8 cellular contexts compared by ENCODE assay signal in the genomic region with DNA sequence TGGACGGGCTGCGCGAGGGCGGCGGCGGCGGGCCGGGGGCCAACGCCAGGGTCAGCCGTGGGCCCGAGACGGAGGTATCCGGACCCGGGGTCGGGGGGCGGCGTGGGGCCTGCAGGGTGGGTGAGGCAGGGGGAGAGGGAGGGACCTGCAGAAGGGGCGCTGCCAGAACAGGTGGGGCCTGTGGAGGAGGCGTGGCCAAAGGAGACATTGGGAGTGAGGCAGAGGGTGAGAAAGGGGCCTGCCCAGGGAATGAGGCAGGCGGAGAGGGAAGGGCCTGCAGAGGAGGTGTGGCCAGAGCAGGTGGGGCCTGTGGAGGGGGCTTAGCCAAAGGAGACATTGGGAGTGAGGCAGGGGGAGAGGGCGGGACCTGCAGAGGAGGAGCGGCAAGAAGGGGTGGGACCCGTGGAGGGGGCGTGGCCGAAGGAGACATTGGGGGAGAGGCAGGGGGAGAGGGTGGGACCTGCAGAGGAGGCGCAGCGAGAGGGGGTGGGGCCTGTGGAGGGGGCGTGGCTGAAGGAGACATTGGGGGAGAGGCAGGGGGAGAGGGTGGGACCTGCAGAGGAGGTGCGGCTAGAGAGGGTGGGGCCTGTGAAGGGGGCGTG. TPM values are rescaled to one million over a fixed set of nuclear protein-coding genes. Genes with fewer than 3 reads are reported as not detected.
DNase-seq lines count a peak whose midpoint lies in the region; ATAC-seq and TF ChIP-seq lines count a peak whose summit lies in the region.

No MANE protein-coding gene starts in this region.

- H3K9ac ChIP-seq in mesenchymal stem cell (ENCODE audit: low read length), result no peak overlapping the region

- peak overlapping the region; percentile 86 for H3K4me2 ChIP-seq in mesenchymal stem cell (ENCODE audit: low read length, poor library complexity, severe bottlenecking)

- no peak for ATAC-seq in GM19328 (IDR thresholded peaks at IDR 0.05; ENCODE audit: unreplicated experiment)

- H4K8ac ChIP-seq in mesenchymal stem cell (ENCODE audit: low read length), result peak overlapping the region; percentile 70

- H2BK15ac ChIP-seq in mesenchymal stem cell (ENCODE audit: low read depth, poor library complexity, severe bottlenecking), result no peak overlapping the region

- TF ChIP-seq EP300 in transverse colon (IDR thresholded peaks at IDR 0.05; ENCODE audit: low read depth), result no peak

- H3K4me3 Mint-ChIP-seq in CD14-positive monocyte, result peak overlapping the region; percentile 35 to 55
- peak overlapping the region; percentile 57 for H3K4me3 Mint-ChIP-seq in chondrocyte (ENCODE audit: unreplicated experiment)
- H3K4me3 Mint-ChIP-seq in endothelial cell (ENCODE audit: unreplicated experiment), result no peak overlapping the region

- no peak overlapping the region for H3K4ac ChIP-seq in mesenchymal stem cell (ENCODE audit: low read depth in 1 of 2, low read length in 2 of 2)

- no peak overlapping the region for H2BK120ac ChIP-seq in mesenchymal stem cell (ENCODE audit: low read depth, low read length)

- no peak for TF ChIP-seq POLR2A in transverse colon (IDR thresholded peaks at IDR 0.05)

- no peaks in the 10 kb centered on the region for H3K9me3 ChIP-seq in mesenchymal stem cell (ENCODE audit: control insufficient read depth, low read length)
- H3K9me3 ChIP-seq in transverse colon, result no peaks in the 10 kb centered on the region

- H3K36me3 Mint-ChIP-seq in CD14-positive monocyte, result peaks cover 3 to 8% of the 10 kb centered on the region in 2 donors
- H3K36me3 Mint-ChIP-seq in chondrocyte (ENCODE audit: low read depth), result no peaks in the 10 kb centered on the region
- H3K36me3 Mint-ChIP-seq in endothelial cell (ENCODE audit: low read depth, unreplicated experiment), result no peaks in the 10 kb centered on the region

- H3K79me1 ChIP-seq in mesenchymal stem cell (replicated peaks; ENCODE audit: low read length, poor library complexity, severe bottlenecking), result no peaks in the 10 kb centered on the region

- no peak overlapping the region for H2AK5ac ChIP-seq in mesenchymal stem cell (ENCODE audit: low read length, severe bottlenecking)

- H3K23ac ChIP-seq in mesenchymal stem cell (ENCODE audit: low read length in 2 of 2), result peak overlapping the region in 1 of 2 experiments; percentile 20

- H4K91ac ChIP-seq in mesenchymal stem cell (ENCODE audit: low read length), result no peak overlapping the region

- H3K4me3 ChIP-seq in mesenchymal stem cell (ENCODE audit: insufficient read depth in 1 of 2, low read depth in 1 of 2, low read length in 2 of 2), result peak overlapping the region; percentile 60 to 61
- H3K4me3 ChIP-seq in transverse colon, result peak overlapping the region in 3 of 4 donors; percentile 18 to 47 (median 42)

- no peak overlapping the region for H2BK5ac ChIP-seq in mesenchymal stem cell (ENCODE audit: low read depth, low read length, poor library complexity, severe bottlenecking)

- no peak for TF ChIP-seq CTCF in CD14-positive monocyte (IDR thresholded peaks at IDR 0.05)
- TF ChIP-seq CTCF in chondrocyte (IDR thresholded peaks at IDR 0.05), result no peak
- TF ChIP-seq CTCF in transverse colon (IDR thresholded peaks at IDR 0.05), result no peak
- TF ChIP-seq CTCF in endothelial cell (IDR thresholded peaks at IDR 0.05; ENCODE audit: unreplicated experiment), result no peak

- intact Hi-C loops in CD14-positive monocyte (cut with micrococcal nuclease), result loop anchor here (5.0 kb wide), 1 partner anchor 52 kb away; a partner anchor contains a TSS
- intact Hi-C loops in transverse colon (cut with DNase I; ENCODE audit: low total_unique reads), result loop anchor here (5.0 kb wide), 1 partner anchor 1408 kb away; a partner anchor contains a TSS

- no peak for DNase-seq in CD14-positive monocyte (ENCODE audit: low spot score)
- DNase-seq in HS-27A (ENCODE audit: low read depth), result peak; percentile 2
- DNase-seq in T-helper 9 cell, result peak; percentile 50
- DNase-seq in chondrocyte (ENCODE audit: low spot score), result no peak
- DNase-seq in mesenchymal stem cell, result peak; percentile 63
- DNase-seq in transverse colon, result peak; percentile 63
- DNase-seq in endothelial cell (ENCODE audit: low spot score), result no peak

- peak overlapping the region in 1 of 2 experiments; percentile 89 for H3K18ac ChIP-seq in mesenchymal stem cell (ENCODE audit: low read depth in 1 of 2, low read length in 2 of 2)

- peaks cover 3 to 39% (median 16%) of the 10 kb centered on the region in 7 donors for H3K9me3 Mint-ChIP-seq in CD14-positive monocyte
- no peaks in the 10 kb centered on the region for H3K9me3 Mint-ChIP-seq in chondrocyte (ENCODE audit: low read depth)
- H3K9me3 Mint-ChIP-seq in endothelial cell (ENCODE audit: unreplicated experiment), result no peaks in the 10 kb centered on the region

- H3K27me3 ChIP-seq in mesenchymal stem cell (ENCODE audit: control insufficient read depth in 1 of 2, insufficient read depth in 1 of 2, low read length in 2 of 2) (peaks cover 27 to 62% of the 10 kb centered on the region in 2 experiments), transverse colon (peaks cover 65% of the 10 kb centered on the region)

- no peak overlapping the region for H3K14ac ChIP-seq in mesenchymal stem cell (ENCODE audit: low read length in 2 of 2)

- H3K36me3 ChIP-seq in mesenchymal stem cell (ENCODE audit: control insufficient read depth in 1 of 2, insufficient read depth in 2 of 2, low read depth in 1 of 2, low read length in 2 of 2) (no peaks in the 10 kb centered on the region), transverse colon (no peaks in the 10 kb centered on the region)

- no peak overlapping the region for H3K27ac Mint-ChIP-seq in CD14-positive monocyte
- H3K27ac Mint-ChIP-seq in chondrocyte (ENCODE audit: unreplicated experiment), result peak overlapping the region; percentile 45
- no peak overlapping the region for H3K27ac Mint-ChIP-seq in endothelial cell (ENCODE audit: unreplicated experiment)

- peak overlapping the region in 1 of 2 experiments; percentile 60 for H2BK12ac ChIP-seq in mesenchymal stem cell (ENCODE audit: low read length in 2 of 2)

- H3K4me1 Mint-ChIP-seq in CD14-positive monocyte (peaks cover 35% of the 10 kb centered on the region), chondrocyte (ENCODE audit: low read depth) (peaks cover 29% of the 10 kb centered on the region), endothelial cell (ENCODE audit: unreplicated experiment) (no peaks in the 10 kb centered on the region)

- in situ Hi-C loops in transverse colon (cut with MboI; ENCODE audit: low pct_ligation_motif_present in 1 of 4, low pct_unique_long_range_greater_than_20kb in 1 of 4, low sequenced_read_pairs in 3 of 4), result no loop called here

- 14% methylated on average over 30 of the region's 30 CpGs for whole genome bisulfite sequencing in mesenchymal stem cell
- 30% methylated on average over 30 of the region's 30 CpGs; no CpG with 5 or more reads in 1 of the 2 donors for WGBS in transverse colon (ENCODE audit: low coverage in 1 of 2), 2 donors

- H3K27ac ChIP-seq in mesenchymal stem cell (ENCODE audit: low read length, poor library complexity, severe bottlenecking) (no peak overlapping the region), transverse colon (peak overlapping the region; percentile 28 to 82 (median 68))

- H3K27me3 Mint-ChIP-seq in CD14-positive monocyte (ENCODE audit: low read depth in 3 of 3) (peaks cover 66 to 81% (median 73%) of the 10 kb centered on the region in 3 donors), chondrocyte (ENCODE audit: low read depth) (peaks cover 17% of the 10 kb centered on the region), endothelial cell (ENCODE audit: unreplicated experiment) (peaks cover 23% of the 10 kb centered on the region)

- peak overlapping the region; percentile 87 for H2AFZ ChIP-seq in mesenchymal stem cell (ENCODE audit: low read depth, low read length)

- H3K4me1 ChIP-seq in mesenchymal stem cell (ENCODE audit: control insufficient read depth, insufficient read depth, low read depth, low read length) (peaks cover 53% of the 10 kb centered on the region), transverse colon (peaks cover 18 to 51% (median 45%) of the 10 kb centered on the region in 4 donors)

RNA-seq across cellular contexts. Expression of a gene that starts 4.2 kb away (rescaled TPM):
- polyA plus RNA-seq in CD14-positive monocyte, result not detected
- 0.22 to 0.80 TPM (median 0.38 TPM) in 3 replicates for total RNA-seq in chondrocyte
- 0.32 TPM for polyA plus RNA-seq in mesenchymal stem cell (2013, experiment 1 of 2)
- 0.25 TPM for polyA plus RNA-seq in mesenchymal stem cell (2013, experiment 2 of 2)
- under 1 TPM in 1 of 4 donors, not detected in 3; 0.16 TPM for total RNA-seq in transverse colon
- 0.23 TPM for total RNA-seq in endothelial cell (ENCODE audit: unreplicated experiment)

RNA-seq across cellular contexts. Expression of a gene that starts 18.3 kb away (rescaled TPM):
- not detected for polyA plus RNA-seq in CD14-positive monocyte
- total RNA-seq in chondrocyte, result 1.9 to 6.9 TPM (median 4.8 TPM) in 3 replicates
- 3.7 TPM for polyA plus RNA-seq in mesenchymal stem cell (2013, experiment 1 of 2)
- 4.0 TPM for polyA plus RNA-seq in mesenchymal stem cell (2013, experiment 2 of 2)
- total RNA-seq in transverse colon, result 1 to 10 TPM in 1 of 4 donors, under 1 TPM in 1, not detected in 2; 0.79 to 1.5 TPM
- total RNA-seq in endothelial cell (ENCODE audit: unreplicated experiment), result 0.08 TPM

RNA-seq across cellular contexts. Expression of a gene that starts 33.7 kb away (rescaled TPM):
- polyA plus RNA-seq in CD14-positive monocyte, result 1 to 10 TPM in 1 of 2 donors, under 1 TPM in 1; 0.92 to 1.5 TPM
- 24.4 to 27.5 TPM (median 25.7 TPM) in 3 replicates for total RNA-seq in chondrocyte
- 19.1 TPM for polyA plus RNA-seq in mesenchymal stem cell (2013, experiment 1 of 2)
- polyA plus RNA-seq in mesenchymal stem cell (2013, experiment 2 of 2), result 18.7 TPM
- 100 to 1,000 TPM in 1 of 4 donors, 10 to 100 TPM in 3; 11.9 to 125 (median 20.9) TPM for total RNA-seq in transverse colon
- total RNA-seq in endothelial cell (ENCODE audit: unreplicated experiment), result 31.1 TPM

RNA-seq across cellular contexts. Expression of a gene that starts 40.0 kb away (rescaled TPM):
- 1 to 10 TPM in 1 of 2 donors, under 1 TPM in 1; 0.76 to 1.3 TPM for polyA plus RNA-seq in CD14-positive monocyte
- 27.4 to 30.6 TPM (median 28.4 TPM) in 3 replicates for total RNA-seq in chondrocyte
- polyA plus RNA-seq in mesenchymal stem cell (2013, experiment 1 of 2), result 13.3 TPM
- 13.1 TPM for polyA plus RNA-seq in mesenchymal stem cell (2013, experiment 2 of 2)
- total RNA-seq in transverse colon, result 10 to 100 TPM in 3 of 4 donors, 1 to 10 TPM in 1; 8.5 to 65.8 (median 15.0) TPM
- total RNA-seq in endothelial cell (ENCODE audit: unreplicated experiment), result 20.4 TPM

RNA-seq across cellular contexts. Expression of a gene that starts 44.6 kb away (rescaled TPM):
- not detected for polyA plus RNA-seq in CD14-positive monocyte
- total RNA-seq in chondrocyte (8.1 to 11.6 TPM (median 11.2 TPM) in 3 replicates), transverse colon (1 to 10 TPM in 1 of 4 donors, not detected in 3; 1.4 TPM), endothelial cell (ENCODE audit: unreplicated experiment) (not detected)
- 3.1 TPM for polyA plus RNA-seq in mesenchymal stem cell (2013, experiment 1 of 2)
- 2.7 TPM for polyA plus RNA-seq in mesenchymal stem cell (2013, experiment 2 of 2)

Comparison
In these comparisons a context has a peak if more than half of its experiments do, and no peak if none do; other contexts are left out.
1. DNase-seq: peak in HS-27A (single experiment), T-helper 9 cell (single experiment), mesenchymal stem cell (single experiment) and transverse colon (single experiment); none in CD14-positive monocyte (single experiment), chondrocyte (single experiment) and endothelial cell (single experiment).